Comparison of ENCODE assay signal across 10 cellular contexts in the genomic region with DNA sequence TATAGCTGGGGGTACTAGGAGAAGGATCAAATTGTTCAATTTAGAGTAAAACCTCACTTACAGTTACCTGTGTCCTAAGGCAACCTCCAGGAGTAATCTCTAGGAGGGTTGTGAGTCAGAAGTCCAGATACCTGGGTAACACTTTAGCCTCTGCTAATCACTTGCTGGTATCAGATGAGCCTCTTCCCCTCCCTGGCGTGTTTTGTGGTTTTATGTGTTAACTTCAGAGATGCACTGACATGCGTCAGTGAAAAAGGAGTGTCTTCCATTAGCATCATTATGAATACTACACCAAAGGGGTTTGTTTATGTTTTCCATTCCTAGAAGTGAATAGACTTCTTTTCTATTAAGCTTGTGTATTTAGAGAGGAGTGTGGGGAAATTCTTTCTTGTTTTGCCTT.
DNase-seq lines count a peak whose midpoint lies in the region; ATAC-seq lines count a peak whose summit lies in the region.
"Had no signal": no experiment of that assay in that cellular context is flagged by ENCODE, and none has a peak within 500 bp of the region (broad histone marks: within the 10 kb centered on the region; RNA-seq: fewer than 3 reads in every experiment).

No MANE protein-coding gene starts in this region.

- H4K20me1 ChIP-seq in GM23248 (ENCODE audit: insufficient read depth) = no peaks in the 10 kb centered on the region

- no peaks in the 10 kb centered on the region for H3K79me2 ChIP-seq in GM23248 (ENCODE audit: insufficient read depth)

- H3K27me3 ChIP-seq in GM23248 (replicated peaks; ENCODE audit: insufficient read depth) = no peaks in the 10 kb centered on the region
- H3K27me3 ChIP-seq: esophagus muscularis mucosa had no signal

- no peaks in the 10 kb centered on the region for H3K9me2 ChIP-seq in GM23248 (ENCODE audit: insufficient read depth)

- intact Hi-C loops in left cardiac atrium (cut with DNase I) = no loop called here
- intact Hi-C loops in cardiac septum (cut with DNase I) = no loop called here

- H3K36me3 ChIP-seq in GM23248 (ENCODE audit: low read depth) = no peaks in the 10 kb centered on the region
- H3K36me3 ChIP-seq: esophagus muscularis mucosa had no signal

- peaks cover 14% of the 10 kb centered on the region for H3K4me1 ChIP-seq in GM23248 (ENCODE audit: insufficient read depth)

- DNase-seq in left cardiac atrium = no peak
- no peak for DNase-seq in cardiac septum (ENCODE audit: low spot score)
- peak; percentile 55 for DNase-seq in NCI-H345 (lab: John Stamatoyannopoulos, UW)
- peak; percentile 13 for DNase-seq in astrocyte of the hippocampus (ENCODE audit: low read depth, low spot score)
- DNase-seq in stimulated activated naive CD8-positive, alpha-beta T cell treated with anti-CD3 and anti-CD28 coated beads, Interleukin-15, Interleukin-2, amounts not matched to agents 100 U/mL and 50 U/mL, for 24 hours = peak; percentile 15
- DNase-seq in GM23248 = no peak
- DNase-seq: Calu3 had no signal

- 98 to 100% methylated on average over 2 of the region's 2 CpGs for WGBS in GM23248 (ENCODE audit: low coverage in 1 of 2, low lambda C conversion rate in 2 of 2, missing lambda C conversion rate in 2 of 2), 2 experiments

- no peak overlapping the region for H3K27ac ChIP-seq in GM23248
- H3K27ac ChIP-seq: esophagus muscularis mucosa had no signal

- H3K9me3 ChIP-seq in GM23248 (ENCODE audit: low read depth) = no peaks in the 10 kb centered on the region
- H3K9me3 ChIP-seq: esophagus muscularis mucosa had no signal

- ATAC-seq in left cardiac atrium (peak; percentile 20 to 73), GM19467 (IDR thresholded peaks at IDR 0.05; ENCODE audit: unreplicated experiment) (no peak), GM21737 (IDR thresholded peaks at IDR 0.05; ENCODE audit: unreplicated experiment) (no peak)
- peak; percentile 92 for ATAC-seq in stimulated activated naive CD8-positive, alpha-beta T cell treated with anti-CD3 and anti-CD28 coated beads, Interleukin-15, Interleukin-2, amounts not matched to agents 100 U/mL and 50 U/mL, for 24 hours

- no peak overlapping the region for H3K9ac ChIP-seq in GM23248

- in situ Hi-C loops in GM23248 (cut with MboI) = no loop called here

- H2AFZ ChIP-seq in GM23248 = no peak overlapping the region

- no peak overlapping the region for H3K4me2 ChIP-seq in GM23248 (ENCODE audit: unreplicated experiment)

- H3K4me3 ChIP-seq in GM23248 = no peak overlapping the region
- H3K4me3 ChIP-seq: esophagus muscularis mucosa had no signal

- peaks cover 28% of the 10 kb centered on the region for H3F3A ChIP-seq in GM23248 (ENCODE audit: insufficient read depth)

Comparison
In these comparisons a context has a peak if more than half of its experiments do, and no peak if none do; other contexts are left out.
1. ATAC-seq: peak in left cardiac atrium (2 of 2) and stimulated activated naive CD8-positive, alpha-beta T cell treated with anti-CD3 and anti-CD28 coated beads, Interleukin-15, Interleukin-2, amounts not matched to agents 100 U/mL and 50 U/mL, for 24 hours (single experiment); none in GM19467 (single experiment) and GM21737 (single experiment).
2. DNase-seq: peak in NCI-H345 (single experiment), astrocyte of the hippocampus (single experiment) and stimulated activated naive CD8-positive, alpha-beta T cell treated with anti-CD3 and anti-CD28 coated beads, Interleukin-15, Interleukin-2, amounts not matched to agents 100 U/mL and 50 U/mL, for 24 hours (single experiment); none in left cardiac atrium (single experiment), cardiac septum (single experiment) and GM23248 (single experiment).